ENCODE assay signal across 6 cellular contexts in genomic region chr20:31494131-31494530, GRCh38.
DNase-seq lines count a peak whose midpoint lies in the region.

No MANE protein-coding gene starts in this region.

- DNase-seq in EL (peak; percentile 57), NCI-H82 treated with DMSO at 0.1 percent for 48 hours (lab: John Stamatoyannopoulos, UW; ENCODE audit: unreplicated experiment) (peak; percentile 32), iPS DF 4.7 (ENCODE audit: extremely low read depth, low spot score) (peak; percentile 58), amniotic stem cell (lab: John Stamatoyannopoulos, UW) (no peak), cerebellar nuclear complex (lab: John Stamatoyannopoulos, UW) (no peak)
- no peak for DNase-seq in activated T-cell treated with anti-CD3 and anti-CD28 coated beads, Interleukin-2, amount 50 U/mL, for 1 hour

Comparison
In these comparisons a context has a peak if more than half of its experiments do, and no peak if none do; other contexts are left out.
1. DNase-seq: peak in EL (single experiment), NCI-H82 treated with DMSO at 0.1 percent for 48 hours (single experiment) and iPS DF 4.7 (single experiment); none in amniotic stem cell (single experiment), cerebellar nuclear complex (0 of 2) and activated T-cell treated with anti-CD3 and anti-CD28 coated beads, Interleukin-2, amount 50 U/mL, for 1 hour (single experiment).